ENCODE assay signal across 24 cellular contexts in genomic region chr16:82072313-82072712, GRCh38. TPM values are rescaled to one million over a fixed set of nuclear protein-coding genes. Genes with fewer than 3 reads are reported as not detected.
"Had no signal": no experiment of that assay in that cellular context is flagged by ENCODE, and none has a peak within 500 bp of the region (broad histone marks: within the 10 kb centered on the region; RNA-seq: fewer than 3 reads in every experiment).

No MANE protein-coding gene starts in this region.

- ATAC-seq: gastrocnemius medialis; heart right ventricle; left lung; lower lobe of right lung; stimulated activated memory B cell treated with anti-CD40 and anti-IgM and Interleukin-4, amounts not matched to agents 10 μg/mL and 1 μg/mL and 100 μg/mL, for 72 hours had no signal

- H3K4me1 Mint-ChIP-seq: naive B cell; stimulated activated memory B cell treated with anti-CD40 and anti-IgM and Interleukin-4, amounts not matched to agents 10 μg/mL and 1 μg/mL and 100 μg/mL, for 72 hours had no signal

- H3K4me1 ChIP-seq: colonic mucosa, gastrocnemius medialis, heart right ventricle, left lung, lower lobe of right lung, spleen, testis had no signal

- H3K27ac ChIP-seq: colonic mucosa, gastrocnemius medialis, heart right ventricle, left lung, lower lobe of right lung, spleen, testis had no signal

- H3K9me3 ChIP-seq: colonic mucosa, gastrocnemius medialis, lower lobe of right lung, testis had no signal

- H3K27me3 ChIP-seq: colonic mucosa, gastrocnemius medialis, left lung, testis had no signal

- H3K4me3 Mint-ChIP-seq: naive B cell; nephron progenitor cell; stimulated activated memory B cell treated with anti-CD40 and anti-IgM and Interleukin-4, amounts not matched to agents 10 μg/mL and 1 μg/mL and 100 μg/mL, for 72 hours; stimulated activated naive CD8-positive, alpha-beta T cell treated with anti-CD3 and anti-CD28 coated beads, Interleukin-15, Interleukin-2, amounts not matched to agents 100 ng/mL and 50 ng/mL, for 24 hours had no signal

- H3K27ac Mint-ChIP-seq: naive B cell; nephron progenitor cell; stimulated activated memory B cell treated with anti-CD40 and anti-IgM and Interleukin-4, amounts not matched to agents 10 μg/mL and 1 μg/mL and 100 μg/mL, for 72 hours; stimulated activated naive CD8-positive, alpha-beta T cell treated with anti-CD3 and anti-CD28 coated beads, Interleukin-15, Interleukin-2, amounts not matched to agents 100 ng/mL and 50 ng/mL, for 24 hours had no signal

- H3K36me3 Mint-ChIP-seq: stimulated activated memory B cell treated with anti-CD40 and anti-IgM and Interleukin-4, amounts not matched to agents 10 μg/mL and 1 μg/mL and 100 μg/mL, for 72 hours had no signal

- H3K4me3 ChIP-seq: colonic mucosa, gastrocnemius medialis, heart right ventricle, left lung, lower lobe of right lung, spleen, testis had no signal

- FAIRE-seq: islet of Langerhans had no signal

- DNase-seq: caudate nucleus; colonic mucosa; dermis blood vessel endothelial cell; erythroblast; gastrocnemius medialis; heart right ventricle; hypothalamus; left lung; lower lobe of right lung; mesenchymal stem cell; midbrain; naive B cell; nephron progenitor cell; posterior cingulate gyrus; spleen; stimulated activated CD4-positive, alpha-beta T cell treated with anti-CD3 and anti-CD28 coated beads, Interleukin-15, amount 100 ng/mL, for 24 hours; stimulated activated CD4-positive, alpha-beta T cell treated with anti-CD3 and anti-CD28 coated beads, Interleukin-1b, Interleukin-23, amount 100 ng/mL, for 48 hours; stimulated activated CD4-positive, alpha-beta T cell treated with anti-CD3 and anti-CD28 coated beads, Interleukin-4, amount 100 ng/mL, for 24 hours; testis; trophoblast cell had no signal

- H3K36me3 ChIP-seq: colonic mucosa, gastrocnemius medialis, heart right ventricle, left lung, lower lobe of right lung, spleen had no signal

RNA-seq across cellular contexts. Expression of gene HSD17B2, which starts 37.3 kb away (rescaled TPM):
- total RNA-seq: heart right ventricle, osteoblast, spleen had no signal
